In genomic region chr21:33998809-33999208, GRCh38 we compare ENCODE assay signal across 11 cellular contexts.
"Had no signal": no experiment of that assay in that cellular context is flagged by ENCODE, and none has a peak within 500 bp of the region (broad histone marks: within the 10 kb centered on the region; RNA-seq: fewer than 3 reads in every experiment).

No MANE protein-coding gene starts in this region.

- DNase-seq: activated T-cell treated with anti-CD3 and anti-CD28 coated beads, Interleukin-2, amount 50 U/mL, for 24 hours; dorsolateral prefrontal cortex; endodermal cell; posterior cingulate gyrus; SK-N-SH; substantia nigra; transverse colon had no signal

- H3K4me3 ChIP-seq: dorsolateral prefrontal cortex, gastroesophageal sphincter, transverse colon had no signal

- H3K4me3 Mint-ChIP-seq: activated CD4-positive, alpha-beta T cell treated with anti-CD3 and anti-CD28 coated beads, Interleukin-2, amount 10 ng/mL, durations not matched to agents 7 days and 5 days; activated T-cell treated with anti-CD3 and anti-CD28 coated beads, Interleukin-2, amount 50 U/mL, for 24 hours; endodermal cell; stimulated activated memory B cell treated with anti-CD40 and anti-IgM and Interleukin-4, amounts not matched to agents 10 μg/mL and 1 μg/mL and 100 μg/mL, for 72 hours; WTC11 had no signal

- H3K27me3 ChIP-seq: gastroesophageal sphincter, transverse colon had no signal

- H3K27ac Mint-ChIP-seq: activated T-cell treated with anti-CD3 and anti-CD28 coated beads, Interleukin-2, amount 50 U/mL, for 24 hours; endodermal cell; WTC11 had no signal

- H3K36me3 ChIP-seq: gastroesophageal sphincter, transverse colon had no signal

- H3K27ac ChIP-seq: dorsolateral prefrontal cortex, gastroesophageal sphincter, transverse colon had no signal

- H3K27me3 Mint-ChIP-seq: activated CD4-positive, alpha-beta T cell treated with anti-CD3 and anti-CD28 coated beads, Interleukin-2, amount 10 ng/mL, durations not matched to agents 7 days and 5 days; activated T-cell treated with anti-CD3 and anti-CD28 coated beads, Interleukin-2, amount 50 U/mL, for 24 hours; stimulated activated memory B cell treated with anti-CD40 and anti-IgM and Interleukin-4, amounts not matched to agents 10 μg/mL and 1 μg/mL and 100 μg/mL, for 72 hours had no signal

- H3K9me3 ChIP-seq: transverse colon had no signal

- ATAC-seq: gastroesophageal sphincter; stimulated activated memory B cell treated with anti-CD40 and anti-IgM and Interleukin-4, amounts not matched to agents 10 μg/mL and 1 μg/mL and 100 μg/mL, for 72 hours; WTC11 had no signal

- H3K4me1 ChIP-seq: gastroesophageal sphincter had no signal
